Comparison of ENCODE assay signal across 23 cellular contexts in genomic region chr20:21124190-21124589, GRCh38. TPM values are rescaled to one million over a fixed set of nuclear protein-coding genes. Genes with fewer than 3 reads are reported as not detected.
"Had no signal": no experiment of that assay in that cellular context is flagged by ENCODE, and none has a peak within 500 bp of the region (broad histone marks: within the 10 kb centered on the region; RNA-seq: fewer than 3 reads in every experiment).

No MANE protein-coding gene starts in this region.

- H3K4me1 ChIP-seq: breast epithelium had no signal

- H3K9me3 Mint-ChIP-seq: activated CD4-positive, alpha-beta memory T cell treated with anti-CD3 and anti-CD28 coated beads for 36 hours; activated naive CD8-positive, alpha-beta T cell treated with anti-CD3 and anti-CD28 coated beads for 36 hours; dendritic cell treated with granulocyte-macrophage colony-stimulating factor and Interleukin-4, amounts not matched to agents 40 ng/mL and 50 ng/mL, for 4 days; stimulated activated naive CD8-positive, alpha-beta T cell treated with anti-CD3 and anti-CD28 coated beads, Interleukin-15, Interleukin-2, amounts not matched to agents 100 ng/mL and 50 ng/mL, for 24 hours had no signal

- DNase-seq: activated CD4-positive, alpha-beta memory T cell treated with anti-CD3 and anti-CD28 coated beads for 36 hours; activated CD4-positive, alpha-beta T cell treated with anti-CD3 and anti-CD28 coated beads for 36 hours; activated CD8-positive, alpha-beta memory T cell treated with anti-CD3 and anti-CD28 coated beads, Interleukin-2, amount 10 ng/mL, durations not matched to agents 7 days and 5 days; activated gamma-delta T cell; activated naive CD8-positive, alpha-beta T cell treated with anti-CD3 and anti-CD28 coated beads for 36 hours; activated T-cell treated with anti-CD3 and anti-CD28 coated beads, Interleukin-2, amount 50 U/mL, for 1 hour; cerebellar nuclear complex; effector memory CD4-positive, alpha-beta T cell; foreskin melanocyte; head of caudate nucleus; mesendoderm; right cardiac atrium; stimulated activated CD4-positive, alpha-beta T cell treated with anti-CD3 and anti-CD28 coated beads, Interleukin-4, amount 100 ng/mL, for 4 hours; T-helper 17 cell; trophoblast cell; WERI-Rb-1 had no signal

- H3K27ac ChIP-seq: breast epithelium, suprapubic skin, WERI-Rb-1 had no signal

- H3K4me3 ChIP-seq: breast epithelium had no signal

- H3K36me3 Mint-ChIP-seq: activated CD4-positive, alpha-beta memory T cell treated with anti-CD3 and anti-CD28 coated beads for 36 hours; activated naive CD8-positive, alpha-beta T cell treated with anti-CD3 and anti-CD28 coated beads for 36 hours had no signal

- H3K27ac Mint-ChIP-seq: activated CD4-positive, alpha-beta memory T cell treated with anti-CD3 and anti-CD28 coated beads for 36 hours; activated CD4-positive, alpha-beta T cell treated with anti-CD3 and anti-CD28 coated beads for 36 hours; activated CD8-positive, alpha-beta memory T cell treated with anti-CD3 and anti-CD28 coated beads, Interleukin-2, amount 10 ng/mL, durations not matched to agents 7 days and 5 days; activated naive CD8-positive, alpha-beta T cell treated with anti-CD3 and anti-CD28 coated beads for 36 hours; dendritic cell treated with granulocyte-macrophage colony-stimulating factor and Interleukin-4, amounts not matched to agents 40 ng/mL and 50 ng/mL, for 4 days; stimulated activated naive CD8-positive, alpha-beta T cell treated with anti-CD3 and anti-CD28 coated beads, Interleukin-15, Interleukin-2, amounts not matched to agents 100 ng/mL and 50 ng/mL, for 24 hours; T-helper 17 cell had no signal

- H3K4me3 Mint-ChIP-seq: activated CD4-positive, alpha-beta memory T cell treated with anti-CD3 and anti-CD28 coated beads for 36 hours; activated CD8-positive, alpha-beta memory T cell treated with anti-CD3 and anti-CD28 coated beads, Interleukin-2, amount 10 ng/mL, durations not matched to agents 7 days and 5 days; activated naive CD8-positive, alpha-beta T cell treated with anti-CD3 and anti-CD28 coated beads for 36 hours; dendritic cell treated with granulocyte-macrophage colony-stimulating factor and Interleukin-4, amounts not matched to agents 40 ng/mL and 50 ng/mL, for 4 days; stimulated activated naive CD8-positive, alpha-beta T cell treated with anti-CD3 and anti-CD28 coated beads, Interleukin-15, Interleukin-2, amounts not matched to agents 100 ng/mL and 50 ng/mL, for 24 hours; T-helper 17 cell had no signal

- H3K36me3 ChIP-seq: breast epithelium, suprapubic skin had no signal

- H3K9me3 ChIP-seq: breast epithelium, suprapubic skin had no signal

- H3K27me3 ChIP-seq: breast epithelium, suprapubic skin had no signal

- ATAC-seq: activated CD4-positive, alpha-beta T cell treated with anti-CD3 and anti-CD28 coated beads for 36 hours; activated CD8-positive, alpha-beta memory T cell treated with anti-CD3 and anti-CD28 coated beads, Interleukin-2, amount 10 ng/mL, durations not matched to agents 7 days and 5 days; right cardiac atrium; T-helper 17 cell had no signal

RNA-seq across cellular contexts. Expression of gene LINC00237, which starts 18.0 kb away (rescaled TPM):
- total RNA-seq: activated CD4-positive, alpha-beta memory T cell treated with anti-CD3 and anti-CD28 coated beads for 36 hours; activated CD4-positive, alpha-beta T cell treated with anti-CD3 and anti-CD28 coated beads for 36 hours; activated naive CD8-positive, alpha-beta T cell treated with anti-CD3 and anti-CD28 coated beads for 36 hours; breast epithelium; fibroblast of lung; posterior vena cava; right cardiac atrium; smooth muscle cell; T-helper 17 cell had no signal
- polyA plus RNA-seq: fibroblast of lung, right cardiac atrium, smooth muscle cell had no signal
